ENCODE assay signal across 8 cellular contexts in genomic region chr7:5636914-5637313, GRCh38. TPM values are rescaled to one million over a fixed set of nuclear protein-coding genes. Genes with fewer than 3 reads are reported as not detected.
DNase-seq lines count a peak whose midpoint lies in the region; ATAC-seq and TF ChIP-seq lines count a peak whose summit lies in the region.

No MANE protein-coding gene starts in this region.

- H3F3A ChIP-seq in SK-N-SH (replicated peaks; ENCODE audit: insufficient read depth): peaks cover 64% of the 10 kb centered on the region

- no peaks in the 10 kb centered on the region for H4K20me1 ChIP-seq in SK-N-SH (ENCODE audit: insufficient read depth)

- H3K36me3 Mint-ChIP-seq in osteocyte (ENCODE audit: unreplicated experiment): peaks cover 18% of the 10 kb centered on the region
- H3K36me3 Mint-ChIP-seq in stimulated activated memory B cell treated with anti-CD40 and anti-IgM and Interleukin-4, amounts not matched to agents 10 μg/mL and 1 μg/mL and 100 μg/mL, for 72 hours: peaks cover 52% of the 10 kb centered on the region

- CTCF ChIA-PET in SK-N-SH (lab: Yijun Ruan, JAX): interaction anchor here (0.5 to 10.8 kb wide), 8 partner anchors 8 to 142 kb away, joined by 3 to 122 read pairs (median 4); no protein-coding TSS in a partner anchor

- no peaks in the 10 kb centered on the region for H3K27me3 ChIP-seq in SK-N-SH (ENCODE audit: insufficient read depth)

- H3K4me1 Mint-ChIP-seq in osteocyte (ENCODE audit: unreplicated experiment): peaks cover 61% of the 10 kb centered on the region
- H3K4me1 Mint-ChIP-seq in stimulated activated memory B cell treated with anti-CD40 and anti-IgM and Interleukin-4, amounts not matched to agents 10 μg/mL and 1 μg/mL and 100 μg/mL, for 72 hours: no peaks in the 10 kb centered on the region

- H3K79me2 ChIP-seq in SK-N-SH (ENCODE audit: insufficient read depth): peaks cover 47% of the 10 kb centered on the region

- H3K4me1 ChIP-seq in SK-N-SH (ENCODE audit: control insufficient read depth in 1 of 2, insufficient read depth in 2 of 2, low read depth in 1 of 2, low read length in 1 of 2): peaks cover 51 to 65% of the 10 kb centered on the region in 2 experiments

- peak overlapping the region; percentile 63 for H3K4me3 Mint-ChIP-seq in osteocyte (ENCODE audit: unreplicated experiment)
- H3K4me3 Mint-ChIP-seq in stimulated activated memory B cell treated with anti-CD40 and anti-IgM and Interleukin-4, amounts not matched to agents 10 μg/mL and 1 μg/mL and 100 μg/mL, for 72 hours: no peak overlapping the region

- H3K9me2 ChIP-seq in SK-N-SH: no peaks in the 10 kb centered on the region

- peak overlapping the region; percentile 32; the same call in 1 of the 2 replicates for H3K9ac ChIP-seq in SK-N-SH

- H2AFZ ChIP-seq in SK-N-SH (ENCODE audit: low read depth): no peak overlapping the region

- no peaks in the 10 kb centered on the region for H3K9me3 ChIP-seq in SK-N-SH

- no peak for ATAC-seq in stimulated activated memory B cell treated with anti-CD40 and anti-IgM and Interleukin-4, amounts not matched to agents 10 μg/mL and 1 μg/mL and 100 μg/mL, for 72 hours
- no peak for ATAC-seq in GM21390 (IDR thresholded peaks at IDR 0.05; ENCODE audit: unreplicated experiment)

- no peak for TF ChIP-seq CTCF in SK-N-SH (IDR thresholded peaks at IDR 0.05)
- no peak for TF ChIP-seq CTCF in osteocyte (IDR thresholded peaks at IDR 0.05)

- peaks cover 14 to 23% of the 10 kb centered on the region in 2 experiments for H3K36me3 ChIP-seq in SK-N-SH (replicated peaks in 1 of 2; ENCODE audit: control insufficient read depth in 1 of 2, insufficient read depth in 2 of 2, low read length in 1 of 2)

- TF ChIP-seq RAD21 in SK-N-SH (IDR thresholded peaks at IDR 0.05; ENCODE audit: low read length): no peak

- peak overlapping the region; percentile 98 for H3K27ac Mint-ChIP-seq in osteocyte (ENCODE audit: unreplicated experiment)
- H3K27ac Mint-ChIP-seq in stimulated activated memory B cell treated with anti-CD40 and anti-IgM and Interleukin-4, amounts not matched to agents 10 μg/mL and 1 μg/mL and 100 μg/mL, for 72 hours: no peak overlapping the region

- 0 out of 4 replicates have a peak, but pooled peaks of 1 of the 2 experiments have one; percentile 25 for TF ChIP-seq EP300 in SK-N-SH (IDR thresholded peaks at IDR 0.05; ENCODE audit: borderline replicate concordance in 1 of 2, low read depth in 1 of 2, low read length in 1 of 2)

- peak overlapping the region; percentile 97 to 99 for H3K27ac ChIP-seq in SK-N-SH (ENCODE audit: low read depth in 2 of 2, low read length in 1 of 2)

- H3K4me3 ChIP-seq in SK-N-SH (ENCODE audit: low read depth in 2 of 2, low read length in 1 of 2): no peak overlapping the region

- H3K27me3 Mint-ChIP-seq in osteocyte (ENCODE audit: unreplicated experiment): no peaks in the 10 kb centered on the region
- no peaks in the 10 kb centered on the region for H3K27me3 Mint-ChIP-seq in stimulated activated memory B cell treated with anti-CD40 and anti-IgM and Interleukin-4, amounts not matched to agents 10 μg/mL and 1 μg/mL and 100 μg/mL, for 72 hours

- peak; percentile 29 for DNase-seq in COR-L47 (lab: John Stamatoyannopoulos, UW)
- DNase-seq in SK-N-SH: peak; percentile 50
- DNase-seq in globus pallidus (ENCODE audit: low spot score): peak; percentile 58
- peak; percentile 94 for DNase-seq in osteocyte (ENCODE audit: extremely low spot score, unreplicated experiment)
- no peak for DNase-seq in central memory CD4-positive, alpha-beta T cell
- DNase-seq in NCI-H774 (lab: John Stamatoyannopoulos, UW): no peak

- peak overlapping the region; percentile 58 for H3K4me2 ChIP-seq in SK-N-SH

- WGBS in SK-N-SH (ENCODE audit: low lambda C conversion rate): 31% methylated on average over 6 of the region's 6 CpGs

- H3K9me3 Mint-ChIP-seq in osteocyte (ENCODE audit: unreplicated experiment): no peaks in the 10 kb centered on the region
- H3K9me3 Mint-ChIP-seq in stimulated activated memory B cell treated with anti-CD40 and anti-IgM and Interleukin-4, amounts not matched to agents 10 μg/mL and 1 μg/mL and 100 μg/mL, for 72 hours: no peaks in the 10 kb centered on the region

- POLR2A ChIA-PET in SK-N-SH (lab: Yijun Ruan, JAX): no interaction called here

TF ChIP-seq in SK-N-SH, 30 proteins besides CTCF, POLR2A, EP300 and RAD21 (continues in another document):
- no peak; the same call in 1 of the 2 replicates for TF ChIP-seq POLR2AphosphoS5 (IDR thresholded peaks at IDR 0.05; ENCODE audit: low read depth, low read length)
- no peak for TF ChIP-seq MEF2A (IDR thresholded peaks at IDR 0.05; ENCODE audit: borderline replicate concordance, low read depth)
- TF ChIP-seq IRF3 (IDR thresholded peaks at IDR 0.05; ENCODE audit: low read depth, low read length): no peak
- TF ChIP-seq MXI1 (IDR thresholded peaks at IDR 0.05; ENCODE audit: low read depth, low read length): no peak
- peak; percentile 38; the same call in 1 of the 2 replicates for TF ChIP-seq NFIC (IDR thresholded peaks at IDR 0.05; ENCODE audit: borderline replicate concordance)
- no peak for TF ChIP-seq RXRA (IDR thresholded peaks at IDR 0.05; ENCODE audit: borderline replicate concordance, low read depth)
- no peak for TF ChIP-seq GATA2 (CRISPR knock-in tag; IDR thresholded peaks at IDR 0.05)
- TF ChIP-seq YY1 (IDR thresholded peaks at IDR 0.05; ENCODE audit: low read depth): no peak
- no peak for TF ChIP-seq CHD2 (IDR thresholded peaks at IDR 0.05; ENCODE audit: low read length, partially characterized antibody)
- TF ChIP-seq SMC3 (IDR thresholded peaks at IDR 0.05; ENCODE audit: low read depth, low read length): no peak
- peak; percentile 77 for TF ChIP-seq TCF12 (IDR thresholded peaks at IDR 0.05)
- TF ChIP-seq FOSL2 (IDR thresholded peaks at IDR 0.05; ENCODE audit: borderline replicate concordance, low read depth): peak; percentile 92
- TF ChIP-seq, protein P1, sequence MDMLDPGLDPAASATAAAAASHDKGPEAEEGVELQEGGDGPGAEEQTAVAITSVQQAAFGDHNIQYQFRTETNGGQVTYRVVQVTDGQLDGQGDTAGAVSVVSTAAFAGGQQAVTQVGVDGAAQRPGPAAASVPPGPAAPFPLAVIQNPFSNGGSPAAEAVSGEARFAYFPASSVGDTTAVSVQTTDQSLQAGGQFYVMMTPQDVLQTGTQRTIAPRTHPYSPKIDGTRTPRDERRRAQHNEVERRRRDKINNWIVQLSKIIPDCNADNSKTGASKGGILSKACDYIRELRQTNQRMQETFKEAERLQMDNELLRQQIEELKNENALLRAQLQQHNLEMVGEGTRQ (IDR thresholded peaks at IDR 0.05; ENCODE audit: borderline replicate concordance, low read depth, low read length): no peak
- TF ChIP-seq, protein P2, sequence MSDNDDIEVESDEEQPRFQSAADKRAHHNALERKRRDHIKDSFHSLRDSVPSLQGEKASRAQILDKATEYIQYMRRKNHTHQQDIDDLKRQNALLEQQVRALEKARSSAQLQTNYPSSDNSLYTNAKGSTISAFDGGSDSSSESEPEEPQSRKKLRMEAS (IDR thresholded peaks at IDR 0.05; ENCODE audit: low read depth): peak; percentile 69
- no peak for TF ChIP-seq GABPA (IDR thresholded peaks at IDR 0.05; ENCODE audit: low read depth)
- TF ChIP-seq SIN3A (IDR thresholded peaks at IDR 0.05; ENCODE audit: borderline replicate concordance, low read depth, low read length): peak; percentile 79; the same call in 1 of the 2 replicates
- TF ChIP-seq REST (IDR thresholded peaks at IDR 0.05; ENCODE audit: low read depth, low read length): no peak
- no peak for TF ChIP-seq NRF1 (IDR thresholded peaks at IDR 0.05; ENCODE audit: low read depth, low read length)
- no peak for TF ChIP-seq TEAD4 (IDR thresholded peaks at IDR 0.05; ENCODE audit: borderline replicate concordance, insufficient read depth)

RNA-seq across cellular contexts. Expression of gene FSCN1, which starts 44.3 kb away (rescaled TPM):
- polyA plus RNA-seq in SK-N-SH (2012; rRNA removed): 222 and 287 TPM in 2 replicates
- 108 and 201 TPM in 2 replicates for polyA plus RNA-seq in SK-N-SH (2012; cell fraction: cytosol; rRNA removed)
- 255 and 304 TPM in 2 replicates for polyA plus RNA-seq in SK-N-SH (2012; cell fraction: nucleus; rRNA removed)
- total RNA-seq in osteocyte: 186 and 199 TPM in 2 replicates

Comparison
In these comparisons a context has a peak if more than half of its experiments do, and no peak if none do; other contexts are left out.
1. DNase-seq: peak in COR-L47 (single experiment), SK-N-SH (single experiment), globus pallidus (single experiment) and osteocyte (single experiment); none in central memory CD4-positive, alpha-beta T cell (single experiment) and NCI-H774 (single experiment).